Comparison of ENCODE assay signal across 1 cellular context in genomic region chr16:87721622-87722565, GRCh38.
TF ChIP-seq lines count a peak whose summit lies in the region.

No MANE protein-coding gene starts in this region.

TF ChIP-seq in H1, 55 proteins besides CTCF, POLR2A, EP300 and RAD21:
- TF ChIP-seq MAX (IDR thresholded peaks at IDR 0.05), result no peak
- TF ChIP-seq KDM5A (IDR thresholded peaks at IDR 0.05; ENCODE audit: low read length), result no peak
- TF ChIP-seq CHD1 (IDR thresholded peaks at IDR 0.05; ENCODE audit: low read depth, low read length), result no peak
- no peak for TF ChIP-seq KDM1A (IDR thresholded peaks at IDR 0.05; ENCODE audit: borderline replicate concordance, low read length)
- TF ChIP-seq RFX5 (IDR thresholded peaks at IDR 0.05; ENCODE audit: borderline replicate concordance, low read depth, low read length), result no peak
- TF ChIP-seq SP4 (IDR thresholded peaks at IDR 0.05; ENCODE audit: low read length), result no peak
- no peak for TF ChIP-seq USF2 (IDR thresholded peaks at IDR 0.05; ENCODE audit: low read length)
- TF ChIP-seq JUN (IDR thresholded peaks at IDR 0.05; ENCODE audit: low read depth, low read length), result no peak
- TF ChIP-seq ZNF274 (IDR thresholded peaks at IDR 0.05; ENCODE audit: borderline replicate concordance, extremely low read depth, low read length), result no peak
- no peak for TF ChIP-seq RNF2 (IDR thresholded peaks at IDR 0.05; ENCODE audit: borderline replicate concordance, low read depth, low read length, missing control alignments, poor library complexity, severe bottlenecking)
- no peak for TF ChIP-seq GABPA (IDR thresholded peaks at IDR 0.05; ENCODE audit: borderline replicate concordance, insufficient read depth, low read length)
